ENCODE assay signal across 15 cellular contexts in the genomic region with DNA sequence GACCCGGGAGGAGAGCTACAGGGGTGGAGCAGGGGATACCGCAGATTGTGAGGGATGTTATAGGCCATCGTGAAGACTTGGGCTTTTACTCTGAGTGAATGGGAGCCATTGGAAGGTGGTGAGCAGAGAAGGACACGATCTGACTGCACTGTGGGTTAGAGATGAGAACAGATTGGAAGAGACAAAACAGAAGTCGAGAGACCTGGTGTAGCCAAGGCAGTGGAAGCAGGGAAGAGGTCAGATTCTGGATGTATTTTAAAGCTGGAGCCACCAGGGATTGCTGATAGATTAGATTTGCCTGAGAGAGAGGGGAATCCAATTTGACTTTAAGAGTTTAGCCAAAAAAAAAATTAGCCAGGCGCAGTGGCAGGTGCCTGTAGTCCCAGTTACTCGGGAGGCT.
"Had no signal": no experiment of that assay in that cellular context is flagged by ENCODE, and none has a peak within 500 bp of the region (broad histone marks: within the 10 kb centered on the region; RNA-seq: fewer than 3 reads in every experiment).

No MANE protein-coding gene starts in this region.

- DNase-seq: activated gamma-delta T cell treated with Interleukin-2 at 50 U/mL for 16 hours; activated T-cell treated with anti-CD3 and anti-CD28 coated beads, Interleukin-2, amount 50 U/mL, for 1 hour; anterior cingulate cortex; body of pancreas; effector CD4-positive, alpha-beta T cell; foreskin melanocyte; hypothalamus; naive B cell; retina; stimulated activated CD4-positive, alpha-beta T cell treated with anti-CD3 and anti-CD28 coated beads, Interleukin-1b, Interleukin-23, amount 100 ng/mL, for 48 hours; stimulated activated naive CD8-positive, alpha-beta T cell treated with anti-CD3 and anti-CD28 coated beads, Interleukin-15, amount 100 ng/mL, for 72 hours; T1000 had no signal

- H3K4me3 ChIP-seq: body of pancreas, tibial nerve had no signal

- H3K9me3 ChIP-seq: body of pancreas, tibial nerve had no signal

- H3K27me3 ChIP-seq: body of pancreas, tibial nerve had no signal

- ATAC-seq: body of pancreas; stimulated activated effector memory CD8-positive, alpha-beta T cell treated with anti-CD3 and anti-CD28 coated beads, Interleukin-12 subunit alpha, Interleukin-12 subunit beta, amount 100 ng/mL, for 72 hours; stimulated activated naive CD8-positive, alpha-beta T cell treated with anti-CD3 and anti-CD28 coated beads, Interleukin-15, amount 100 ng/mL, for 72 hours; WTC11 had no signal

- H3K36me3 ChIP-seq: tibial nerve had no signal

- H3K27ac ChIP-seq: body of pancreas, tibial nerve had no signal
